In the genomic region with DNA sequence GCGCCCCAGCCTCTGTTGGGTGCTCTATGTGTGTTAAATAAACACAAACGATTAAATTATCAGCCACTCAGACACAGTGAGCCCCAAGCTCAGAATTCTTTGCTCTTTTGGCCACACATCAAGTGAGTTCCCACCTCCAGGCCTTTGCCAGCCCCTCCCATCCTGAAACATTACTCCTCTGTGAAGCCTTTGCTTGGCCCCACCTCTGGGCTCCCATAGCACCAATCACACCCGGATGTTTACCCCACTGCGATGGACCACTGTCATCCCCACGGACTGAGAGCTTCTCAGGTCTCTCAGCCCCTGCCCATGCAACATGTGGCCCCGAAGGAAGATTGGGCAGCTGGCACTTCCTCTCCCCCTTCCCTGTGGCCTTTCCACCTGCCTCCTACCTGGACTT, we compare ENCODE assay signal across 31 cellular contexts.
DNase-seq lines count a peak whose midpoint lies in the region; ATAC-seq and TF ChIP-seq lines count a peak whose summit lies in the region.
"Had no signal": no experiment of that assay in that cellular context is flagged by ENCODE, and none has a peak within 500 bp of the region (broad histone marks: within the 10 kb centered on the region; RNA-seq: fewer than 3 reads in every experiment).

No MANE protein-coding gene starts in this region.

- H3K27me3 Mint-ChIP-seq in activated naive CD4-positive, alpha-beta T cell treated with anti-CD3 and anti-CD28 coated beads for 36 hours (ENCODE audit: low read depth): no peaks in the 10 kb centered on the region
- H3K27me3 Mint-ChIP-seq in stimulated activated naive B cell treated with anti-CD40 and anti-IgM and Interleukin-4, amounts not matched to agents 10 μg/mL and 1 μg/mL and 100 μg/mL, for 72 hours: no peaks in the 10 kb centered on the region
- H3K27me3 Mint-ChIP-seq: dendritic cell treated with granulocyte-macrophage colony-stimulating factor and Interleukin-4, amounts not matched to agents 40 ng/mL and 50 ng/mL, for 4 days had no signal

- H3K9me3 Mint-ChIP-seq in activated naive CD4-positive, alpha-beta T cell treated with anti-CD3 and anti-CD28 coated beads, Interleukin-2, amount 50 U/mL, for 72 hours: no peaks in the 10 kb centered on the region
- no peaks in the 10 kb centered on the region for H3K9me3 Mint-ChIP-seq in activated naive CD4-positive, alpha-beta T cell treated with anti-CD3 and anti-CD28 coated beads for 36 hours
- no peaks in the 10 kb centered on the region for H3K9me3 Mint-ChIP-seq in stimulated activated naive B cell treated with anti-CD40 and anti-IgM and Interleukin-4, amounts not matched to agents 10 μg/mL and 1 μg/mL and 100 μg/mL, for 72 hours
- H3K9me3 Mint-ChIP-seq: dendritic cell treated with granulocyte-macrophage colony-stimulating factor and Interleukin-4, amounts not matched to agents 40 ng/mL and 50 ng/mL, for 4 days; stimulated activated effector memory CD8-positive, alpha-beta T cell treated with anti-CD3 and anti-CD28 coated beads, Interleukin-12 subunit alpha, Interleukin-12 subunit beta, amount 100 ng/mL, for 72 hours had no signal

- no peaks in the 10 kb centered on the region for H3K9me3 ChIP-seq in HEK293 (ENCODE audit: control insufficient read depth, insufficient read depth, low read depth, low read length)
- H3K9me3 ChIP-seq in OCI-LY7 (ENCODE audit: low read length): no peaks in the 10 kb centered on the region
- H3K9me3 ChIP-seq: Caco-2, ovary, SK-N-SH had no signal

- no peak overlapping the region for H3K4me3 Mint-ChIP-seq in activated naive CD4-positive, alpha-beta T cell treated with anti-CD3 and anti-CD28 coated beads for 36 hours
- no peak overlapping the region for H3K4me3 Mint-ChIP-seq in stimulated activated naive B cell treated with anti-CD40 and anti-IgM and Interleukin-4, amounts not matched to agents 10 μg/mL and 1 μg/mL and 100 μg/mL, for 72 hours
- H3K4me3 Mint-ChIP-seq: dendritic cell treated with granulocyte-macrophage colony-stimulating factor and Interleukin-4, amounts not matched to agents 40 ng/mL and 50 ng/mL, for 4 days; stimulated activated effector memory CD8-positive, alpha-beta T cell treated with anti-CD3 and anti-CD28 coated beads, Interleukin-12 subunit alpha, Interleukin-12 subunit beta, amount 100 ng/mL, for 72 hours had no signal

- no peaks in the 10 kb centered on the region for H3K9me2 ChIP-seq in OCI-LY7 (ENCODE audit: insufficient read depth, low read length)
- H3K9me2 ChIP-seq: SK-N-SH had no signal

- H3K4me2 ChIP-seq in OCI-LY7 (ENCODE audit: low read length): peak overlapping the region; percentile 84
- H3K4me2 ChIP-seq: SK-N-SH had no signal

- peak overlapping the region; percentile 38 to 72 for H3K27ac Mint-ChIP-seq in activated naive CD4-positive, alpha-beta T cell treated with anti-CD3 and anti-CD28 coated beads, Interleukin-2, amount 50 U/mL, for 72 hours
- H3K27ac Mint-ChIP-seq in activated naive CD4-positive, alpha-beta T cell treated with anti-CD3 and anti-CD28 coated beads for 36 hours: no peak overlapping the region
- H3K27ac Mint-ChIP-seq in stimulated activated naive B cell treated with anti-CD40 and anti-IgM and Interleukin-4, amounts not matched to agents 10 μg/mL and 1 μg/mL and 100 μg/mL, for 72 hours: peak overlapping the region; percentile 75
- H3K27ac Mint-ChIP-seq: dendritic cell treated with granulocyte-macrophage colony-stimulating factor and Interleukin-4, amounts not matched to agents 40 ng/mL and 50 ng/mL, for 4 days had no signal

- no peak for DNase-seq in activated naive CD4-positive, alpha-beta T cell treated with anti-CD3 and anti-CD28 coated beads, Interleukin-2, amount 50 U/mL, for 72 hours (ENCODE audit: low spot score in 2 of 2)
- DNase-seq in activated naive CD4-positive, alpha-beta T cell treated with anti-CD3 and anti-CD28 coated beads for 36 hours: no peak
- no peak for DNase-seq in OCI-LY7 (ENCODE audit: low spot score)
- no peak for DNase-seq in stimulated activated naive B cell treated with anti-CD40 and anti-IgM and Interleukin-4, amounts not matched to agents 10 μg/mL and 1 μg/mL and 100 μg/mL, for 72 hours
- DNase-seq: activated CD4-positive, CD25-positive, alpha-beta regulatory T cell treated with anti-CD3 and anti-CD28 coated beads, Interleukin-2, amount 50 U/mL, for 72 hours; activated CD8-positive, alpha-beta memory T cell treated with anti-CD3 and anti-CD28 coated beads for 24 hours; activated gamma-delta T cell; activated T-cell treated with anti-CD3 and anti-CD28 coated beads for 4 hours; Caco-2; caudate nucleus; erythroblast; GDM1; hypothalamus; KG1; mesenchymal stem cell; NCI-H1417 treated with DMSO at 0.1 percent for 48 hours; NCI-H2081 treated with DMSO at 0.1 percent for 48 hours; NCI-H345; NCI-H82; ovary; PC-3; SK-N-SH; substantia nigra; trophoblast cell had no signal

- TF ChIP-seq CTCF in HEK293 (tag by site-specific recombination; IDR thresholded peaks at IDR 0.05) (no peak), OCI-LY7 (conservative IDR thresholded peaks at IDR 0.05; ENCODE audit: low read length) (no peak)

- H3K4me1 ChIP-seq in HEK293 (ENCODE audit: control insufficient read depth, insufficient read depth, low read length) (no peaks in the 10 kb centered on the region), OCI-LY7 (ENCODE audit: insufficient read depth, low read length, poor library complexity, severe bottlenecking) (peaks cover 85% of the 10 kb centered on the region)
- H3K4me1 ChIP-seq: Caco-2 had no signal

- H4K20me1 ChIP-seq in OCI-LY7 (ENCODE audit: insufficient read depth, low read length): peaks cover 12% of the 10 kb centered on the region; the same call in 1 of the 2 replicates

- no TSS peak for BruUV-seq in OCI-LY7 (replicated peaks; lab: Mats Ljungman, UMichigan)

- peaks cover 6 to 99% of the 10 kb centered on the region in 2 experiments; a peak in 2 of 3 replicates for H3K36me3 ChIP-seq in HEK293 (ENCODE audit: control insufficient read depth in 2 of 2, insufficient read depth in 1 of 2, low read length in 2 of 2)
- H3K36me3 ChIP-seq in OCI-LY7 (ENCODE audit: insufficient read depth, low read length): peaks cover 95% of the 10 kb centered on the region
- H3K36me3 ChIP-seq: ovary had no signal

- ATAC-seq in activated naive CD4-positive, alpha-beta T cell treated with anti-CD3 and anti-CD28 coated beads, Interleukin-2, amount 50 U/mL, for 72 hours: no peak
- no peak for ATAC-seq in stimulated activated naive B cell treated with anti-CD40 and anti-IgM and Interleukin-4, amounts not matched to agents 10 μg/mL and 1 μg/mL and 100 μg/mL, for 72 hours (replicated peaks)
- ATAC-seq in HG03439 (IDR thresholded peaks at IDR 0.05; ENCODE audit: unreplicated experiment): no peak
- no peak for ATAC-seq in GM18907 (IDR thresholded peaks at IDR 0.05; ENCODE audit: unreplicated experiment)
- no peak for ATAC-seq in GM21526 (IDR thresholded peaks at IDR 0.05; ENCODE audit: low FRiP score, unreplicated experiment)
- ATAC-seq: left lobe of liver; PC-3; stimulated activated effector memory CD8-positive, alpha-beta T cell treated with anti-CD3 and anti-CD28 coated beads, Interleukin-12 subunit alpha, Interleukin-12 subunit beta, amount 100 ng/mL, for 72 hours had no signal

- intact Hi-C loops in activated naive CD4-positive, alpha-beta T cell treated with anti-CD3 and anti-CD28 coated beads for 36 hours (cut with micrococcal nuclease): no loop called here
- intact Hi-C loops in OCI-LY7 (cut with micrococcal nuclease; ENCODE audit: unreplicated experiment): loop anchor here (10.0 kb wide), 1 partner anchor 790 kb away; a partner anchor contains a TSS

- H3K27ac ChIP-seq in HEK293 (ENCODE audit: extremely low read depth, low read depth, low read length) (no peak overlapping the region), OCI-LY7 (ENCODE audit: low read depth, low read length, poor library complexity, severe bottlenecking) (peak overlapping the region; percentile 95)
- H3K27ac ChIP-seq: ovary had no signal

- H3K4me1 Mint-ChIP-seq in activated naive CD4-positive, alpha-beta T cell treated with anti-CD3 and anti-CD28 coated beads for 36 hours (ENCODE audit: low read depth): no peaks in the 10 kb centered on the region
- H3K4me1 Mint-ChIP-seq in stimulated activated naive B cell treated with anti-CD40 and anti-IgM and Interleukin-4, amounts not matched to agents 10 μg/mL and 1 μg/mL and 100 μg/mL, for 72 hours: peaks cover 40 to 68% of the 10 kb centered on the region in 2 donors

- POLR2A ChIA-PET in HEK293 (lab: Yijun Ruan, JAX) (no interaction called here), OCI-LY7 (lab: Charles Lee) (interaction anchor here (0.7 to 1.0 kb wide), 3 partner anchors 10 to 82 kb away, joined by 3 to 4 read pairs (median 3); no protein-coding TSS in a partner anchor)

- CTCF ChIA-PET in activated naive CD4-positive, alpha-beta T cell treated with anti-CD3 and anti-CD28 coated beads for 36 hours (lab: Charles Lee): no interaction called here
- CTCF ChIA-PET in HEK293 (lab: Yijun Ruan, JAX) (no interaction called here), OCI-LY7 (lab: Charles Lee; ENCODE audit: unreplicated experiment) (no interaction called here)

- no peak overlapping the region for H3K4me3 ChIP-seq in HEK293 (ENCODE audit: low read depth, low read length)
- H3K4me3 ChIP-seq in OCI-LY7 (ENCODE audit: low read depth, low read length, poor library complexity, severe bottlenecking): no peak overlapping the region
- H3K4me3 ChIP-seq: ovary had no signal

- peaks cover 3% of the 10 kb centered on the region; the same call in 1 of the 2 replicates for H3K79me2 ChIP-seq in OCI-LY7 (ENCODE audit: insufficient read depth, low read depth, low read length)

- peaks cover 5 to 10% of the 10 kb centered on the region in 2 donors for H3K36me3 Mint-ChIP-seq in activated naive CD4-positive, alpha-beta T cell treated with anti-CD3 and anti-CD28 coated beads, Interleukin-2, amount 50 U/mL, for 72 hours
- H3K36me3 Mint-ChIP-seq in activated naive CD4-positive, alpha-beta T cell treated with anti-CD3 and anti-CD28 coated beads for 36 hours (ENCODE audit: low read depth): peaks cover 42% of the 10 kb centered on the region
- peaks cover 68 to 82% of the 10 kb centered on the region in 2 donors for H3K36me3 Mint-ChIP-seq in stimulated activated naive B cell treated with anti-CD40 and anti-IgM and Interleukin-4, amounts not matched to agents 10 μg/mL and 1 μg/mL and 100 μg/mL, for 72 hours

- H2AFZ ChIP-seq in OCI-LY7 (ENCODE audit: low read length): no peak overlapping the region

TF ChIP-seq in HEK293, 187 proteins besides CTCF, POLR2A, EP300 and RAD21 (continues in another document):
- no peak for TF ChIP-seq ZNF354C (tag by site-specific recombination; IDR thresholded peaks at IDR 0.05; ENCODE audit: borderline replicate concordance, low read depth)
- TF ChIP-seq ZNF555 (tag by site-specific recombination; conservative IDR thresholded peaks at IDR 0.05): no peak
- TF ChIP-seq FEZF1 (tag by site-specific recombination; IDR thresholded peaks at IDR 0.05): no peak
